Comparison of ENCODE assay signal across 11 cellular contexts in the genomic region with DNA sequence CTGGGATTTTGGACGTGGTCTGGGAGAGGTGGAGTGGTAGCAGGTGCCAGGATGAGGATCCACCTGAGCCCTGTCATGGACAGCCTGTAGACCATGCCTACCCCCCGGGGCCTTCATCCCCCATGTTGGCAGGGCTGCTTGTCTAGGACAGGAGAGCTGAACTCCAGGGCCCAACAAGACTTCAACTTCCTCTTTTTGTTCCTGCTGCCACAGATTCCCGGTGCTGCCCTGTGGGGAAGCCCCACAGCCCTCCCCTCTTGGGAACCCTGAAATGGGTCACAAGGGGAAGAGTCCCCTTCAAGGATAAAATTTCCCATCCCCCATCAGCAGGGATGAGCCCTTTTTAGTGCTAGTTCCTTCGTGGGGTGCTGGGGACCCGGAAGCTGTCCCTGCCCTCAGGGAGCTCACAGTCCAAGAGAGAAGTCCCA. TPM values are rescaled to one million over a fixed set of nuclear protein-coding genes. Genes with fewer than 3 reads are reported as not detected.
DNase-seq lines count a peak whose midpoint lies in the region; ATAC-seq and TF ChIP-seq lines count a peak whose summit lies in the region.
"Had no signal": no experiment of that assay in that cellular context is flagged by ENCODE, and none has a peak within 500 bp of the region (broad histone marks: within the 10 kb centered on the region; RNA-seq: fewer than 3 reads in every experiment).

No MANE protein-coding gene starts in this region.

- H3K27ac Mint-ChIP-seq in activated naive CD4-positive, alpha-beta T cell treated with anti-CD3 and anti-CD28 coated beads, Interleukin-2, amount 50 U/mL, for 24 hours: peak overlapping the region; percentile 97
- H3K27ac Mint-ChIP-seq in T-helper 17 cell: peak overlapping the region; percentile 96
- peak overlapping the region; percentile 59 to 94 (median 83) for H3K27ac Mint-ChIP-seq in immature natural killer cell

- H3K9me3 ChIP-seq in T-helper 17 cell (ENCODE audit: control insufficient read depth, low read length, poor library complexity, severe bottlenecking) (no peaks in the 10 kb centered on the region), thymus (ENCODE audit: control insufficient read depth) (no peaks in the 10 kb centered on the region)

- 33% methylated on average over 5 of the region's 5 CpGs for WGBS in thymus

- DNase-seq in activated naive CD4-positive, alpha-beta T cell treated with anti-CD3 and anti-CD28 coated beads, Interleukin-2, amount 50 U/mL, for 16 hours: no peak
- DNase-seq in T-helper 17 cell: no peak
- DNase-seq in immature natural killer cell: no peak
- DNase-seq in NCI-H2196 (lab: John Stamatoyannopoulos, UW; ENCODE audit: unreplicated experiment): no peak
- no peak for DNase-seq in GOT3 (lab: John Stamatoyannopoulos, UW)
- DNase-seq in foreskin fibroblast: no peak
- DNase-seq: foreskin melanocyte; NCI-H1105; stimulated activated CD4-positive, alpha-beta T cell treated with anti-CD3 and anti-CD28 coated beads, Interleukin-2, amount 100 ng/mL, for 48 hours had no signal

- peaks cover 60% of the 10 kb centered on the region for H3K4me1 Mint-ChIP-seq in activated naive CD4-positive, alpha-beta T cell treated with anti-CD3 and anti-CD28 coated beads, Interleukin-2, amount 50 U/mL, for 24 hours
- peaks cover 49% of the 10 kb centered on the region for H3K4me1 Mint-ChIP-seq in T-helper 17 cell
- H3K4me1 Mint-ChIP-seq in immature natural killer cell: peaks cover 62 to 70% of the 10 kb centered on the region in 2 donors

- ATAC-seq in T-helper 17 cell: no peak

- peak overlapping the region; percentile 94 for H3K4me3 Mint-ChIP-seq in activated naive CD4-positive, alpha-beta T cell treated with anti-CD3 and anti-CD28 coated beads, Interleukin-2, amount 50 U/mL, for 24 hours
- H3K4me3 Mint-ChIP-seq in T-helper 17 cell (peak overlapping the region; percentile 94), immature natural killer cell (peak overlapping the region; percentile 91 to 96 (median 91))

- H3K9me3 Mint-ChIP-seq in activated naive CD4-positive, alpha-beta T cell treated with anti-CD3 and anti-CD28 coated beads, Interleukin-2, amount 50 U/mL, for 24 hours: no peaks in the 10 kb centered on the region
- H3K9me3 Mint-ChIP-seq in immature natural killer cell: no peaks in the 10 kb centered on the region

- H3K4me1 ChIP-seq in thymus (ENCODE audit: control insufficient read depth, insufficient read depth, low read length): peaks cover 11% of the 10 kb centered on the region

- H3K27me3 Mint-ChIP-seq in activated naive CD4-positive, alpha-beta T cell treated with anti-CD3 and anti-CD28 coated beads, Interleukin-2, amount 50 U/mL, for 24 hours: no peaks in the 10 kb centered on the region
- H3K27me3 Mint-ChIP-seq in T-helper 17 cell: no peaks in the 10 kb centered on the region
- peaks cover 5 to 15% (median 14%) of the 10 kb centered on the region in 3 donors for H3K27me3 Mint-ChIP-seq in immature natural killer cell (ENCODE audit: low read depth in 3 of 3)

- TF ChIP-seq CTCF in foreskin fibroblast (IDR thresholded peaks at IDR 0.05; ENCODE audit: low read depth, low read length): no peak

- no peaks in the 10 kb centered on the region for H3K36me3 ChIP-seq in thymus (ENCODE audit: control insufficient read depth, insufficient read depth)

- H3K27me3 ChIP-seq in thymus (ENCODE audit: control insufficient read depth, insufficient read depth): peaks cover 2% of the 10 kb centered on the region

- no peaks in the 10 kb centered on the region for H3K36me3 Mint-ChIP-seq in activated naive CD4-positive, alpha-beta T cell treated with anti-CD3 and anti-CD28 coated beads, Interleukin-2, amount 50 U/mL, for 24 hours
- H3K36me3 Mint-ChIP-seq in T-helper 17 cell (ENCODE audit: low read depth): no peaks in the 10 kb centered on the region
- peaks cover 0 to 5% (median 0%) of the 10 kb centered on the region in 3 donors for H3K36me3 Mint-ChIP-seq in immature natural killer cell

- H3K27ac ChIP-seq in thymus (ENCODE audit: low read depth): peak overlapping the region; percentile 31

- H3K4me3 ChIP-seq in thymus (ENCODE audit: low read length) (no peak overlapping the region), foreskin fibroblast (ENCODE audit: low read depth in 1 of 2, low read length in 2 of 2) (no peak overlapping the region)

RNA-seq across cellular contexts. Expression of a gene that starts 1.3 kb away (rescaled TPM):
- total RNA-seq in T-helper 17 cell: 10 to 100 TPM; 27.4 to 30.7 TPM
- polyA plus RNA-seq in immature natural killer cell (10 to 100 TPM; 61.8 to 65.3 (median 63.3) TPM), thymus (52.4 TPM)

RNA-seq across cellular contexts. Expression of a gene that starts 13.0 kb away (rescaled TPM):
- total RNA-seq in T-helper 17 cell: 10 to 100 TPM in 1 of 2 donors, 1 to 10 TPM in 1; 9.9 to 14.2 TPM
- polyA plus RNA-seq in immature natural killer cell (10 to 100 TPM; 39.5 to 43.9 (median 39.7) TPM), thymus (12.0 TPM)

RNA-seq across cellular contexts. Expression of a gene that starts 15.0 kb away (rescaled TPM):
- total RNA-seq in T-helper 17 cell: 1 to 10 TPM; 2.9 to 5.1 TPM
- polyA plus RNA-seq in immature natural killer cell (1 to 10 TPM; 1.2 to 2.2 (median 2.0) TPM), thymus (3.8 TPM)

RNA-seq across cellular contexts. Expression of a gene that starts 17.7 kb away (rescaled TPM):
- total RNA-seq in T-helper 17 cell: under 1 TPM in 1 of 2 donors, not detected in 1; 0.50 TPM
- under 1 TPM; 0.32 to 0.67 (median 0.59) TPM for polyA plus RNA-seq in immature natural killer cell
- 0.46 TPM for polyA plus RNA-seq in thymus

RNA-seq across cellular contexts. Expression of a gene that starts 38.1 kb away (rescaled TPM):
- 100 to 1,000 TPM; 364 to 390 TPM for total RNA-seq in T-helper 17 cell
- polyA plus RNA-seq in immature natural killer cell (10 to 100 TPM in 1 of 3 donors, 1 to 10 TPM in 2; 3.6 to 11.4 (median 5.0) TPM), thymus (37.8 TPM)
